Comparison of ENCODE assay signal across 18 cellular contexts in the genomic region with DNA sequence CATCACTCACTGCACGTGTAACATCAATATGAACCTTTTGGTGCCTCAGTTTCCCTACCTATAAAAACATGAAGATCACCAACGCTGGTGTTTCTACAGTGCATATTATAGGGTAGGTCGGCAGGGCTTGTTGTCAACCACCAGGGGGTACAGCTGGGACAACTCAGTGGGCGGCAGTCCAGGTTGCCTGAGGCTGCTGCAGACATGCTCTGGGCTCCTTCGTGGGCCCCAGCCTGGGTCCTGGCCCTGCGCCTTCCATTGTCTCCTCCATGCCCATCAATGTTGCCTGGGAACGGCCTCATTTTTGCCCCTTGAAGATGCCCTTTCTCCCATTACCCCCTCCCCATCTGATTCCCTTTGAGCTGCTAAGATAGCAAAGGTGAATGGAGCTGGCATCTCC.
A peak's percentile ranks its signal among the peaks of the same experiment; 100 is the strongest.
DNase-seq lines count a peak whose midpoint lies in the region; ATAC-seq and TF ChIP-seq lines count a peak whose summit lies in the region.
"Had no signal": no experiment of that assay in that cellular context is flagged by ENCODE, and none has a peak within 500 bp of the region (broad histone marks: within the 10 kb centered on the region; RNA-seq: fewer than 3 reads in every experiment).

No MANE protein-coding gene starts in this region.

- no peak overlapping the region for H2AFZ ChIP-seq in trophoblast cell (ENCODE audit: insufficient read depth, low read length, poor library complexity)

- peak overlapping the region; percentile 63 for H3K23ac ChIP-seq in trophoblast cell (ENCODE audit: low read length)

- no peaks in the 10 kb centered on the region for H3K79me1 ChIP-seq in trophoblast cell (ENCODE audit: low read length)

- H3K9me3 ChIP-seq in SJCRH30 (replicated peaks), result no peaks in the 10 kb centered on the region
- H3K9me3 ChIP-seq in trophoblast cell (ENCODE audit: insufficient read depth, low read depth, low read length), result peaks cover 2% of the 10 kb centered on the region
- H3K9me3 ChIP-seq: Peyer's patch, right atrium auricular region, suprapubic skin had no signal

- H2AK5ac ChIP-seq in trophoblast cell (ENCODE audit: low read length), result no peak overlapping the region

- H4K12ac ChIP-seq in trophoblast cell (ENCODE audit: low read depth, low read length), result no peak overlapping the region

- no peaks in the 10 kb centered on the region for H3K36me3 ChIP-seq in SJCRH30
- no peaks in the 10 kb centered on the region for H3K36me3 ChIP-seq in trophoblast cell (ENCODE audit: control insufficient read depth in 1 of 2, insufficient read depth in 2 of 2, low read length in 2 of 2)
- H3K36me3 ChIP-seq: Peyer's patch, right atrium auricular region, suprapubic skin had no signal

- DNase-seq in ELF-1 (ENCODE audit: low read depth, low spot score) (peak; percentile 24), SJCRH30 (peak; percentile 7), trophoblast cell (no peak), GM10266 (ENCODE audit: extremely low spot score) (no peak), COR-L47 (lab: John Stamatoyannopoulos, UW) (no peak)
- DNase-seq: activated CD8-positive, alpha-beta memory T cell treated with anti-CD3 and anti-CD28 coated beads, Interleukin-2, amount 10 ng/mL, durations not matched to agents 7 days and 5 days; activated naive CD4-positive, alpha-beta T cell; cortex of kidney; NCI-H1417 treated with DMSO at 0.1 percent for 48 hours; NCI-H510A treated with DMSO at 0.1 percent for 48 hours; stimulated activated CD4-positive, alpha-beta T cell treated with anti-CD3 and anti-CD28 coated beads, Interleukin-2, amount 100 ng/mL, for 24 hours had no signal

- no peak overlapping the region for H3K4ac ChIP-seq in trophoblast cell (ENCODE audit: low read depth, low read length)

- H3K79me2 ChIP-seq in trophoblast cell (ENCODE audit: control insufficient read depth, insufficient read depth, low read length, poor library complexity), result no peaks in the 10 kb centered on the region

- H3K14ac ChIP-seq in trophoblast cell (ENCODE audit: low read length), result no peak overlapping the region

- TF ChIP-seq CTCF in GM12875 (IDR thresholded peaks at IDR 0.05; ENCODE audit: borderline replicate concordance, insufficient read depth, low read depth, low read length) (peak; percentile 28; the same call in 1 of the 2 replicates), GM10266 (IDR thresholded peaks at IDR 0.05; ENCODE audit: control insufficient read depth, insufficient read depth, low read depth, missing control alignments) (no peak)

- no peaks in the 10 kb centered on the region for H3K4me1 ChIP-seq in SJCRH30
- no peaks in the 10 kb centered on the region for H3K4me1 ChIP-seq in trophoblast cell (ENCODE audit: control insufficient read depth in 1 of 2, insufficient read depth in 2 of 2, low read length in 2 of 2)
- H3K4me1 ChIP-seq: Peyer's patch, suprapubic skin had no signal

- no peak overlapping the region for H4K91ac ChIP-seq in trophoblast cell (ENCODE audit: low read depth, low read length)

- H3K4me3 ChIP-seq in GM12875 (ENCODE audit: low read depth, low read length) (no peak overlapping the region), SJCRH30 (no peak overlapping the region), trophoblast cell (ENCODE audit: low read depth, low read length) (no peak overlapping the region)
- H3K4me3 ChIP-seq: Peyer's patch, right atrium auricular region, suprapubic skin had no signal

- H3K9ac ChIP-seq in trophoblast cell (ENCODE audit: low read length), result no peak overlapping the region

- no peak overlapping the region for H2BK120ac ChIP-seq in trophoblast cell (ENCODE audit: insufficient read depth, low read length, poor library complexity)

- H3K27me3 ChIP-seq in SJCRH30 (no peaks in the 10 kb centered on the region), trophoblast cell (ENCODE audit: insufficient read depth, low read length) (no peaks in the 10 kb centered on the region)
- H3K27me3 ChIP-seq: Peyer's patch, right atrium auricular region had no signal

- H2BK12ac ChIP-seq in trophoblast cell (ENCODE audit: low read length), result no peak overlapping the region

- no peak overlapping the region for H2BK5ac ChIP-seq in trophoblast cell (ENCODE audit: low read depth, low read length, poor library complexity)

- H4K8ac ChIP-seq in trophoblast cell (ENCODE audit: low read depth, low read length), result no peak overlapping the region

- no peak overlapping the region for H3K4me2 ChIP-seq in trophoblast cell (ENCODE audit: low read length)

- no peak for ATAC-seq in GM21447 (IDR thresholded peaks at IDR 0.05; ENCODE audit: unreplicated experiment)
- ATAC-seq: activated CD8-positive, alpha-beta memory T cell treated with anti-CD3 and anti-CD28 coated beads, Interleukin-2, amount 10 ng/mL, durations not matched to agents 7 days and 5 days had no signal

- H3K18ac ChIP-seq in trophoblast cell (ENCODE audit: low read length), result no peak overlapping the region

- WGBS in trophoblast cell (ENCODE audit: extremely low coverage, insufficient coverage, insufficient read length), result no CpG with 5 or more reads among the region's 7 CpGs

- H3K27ac ChIP-seq in SJCRH30, result no peak overlapping the region
- no peak overlapping the region for H3K27ac ChIP-seq in trophoblast cell (ENCODE audit: low read depth, low read length)
- H3K27ac ChIP-seq: C4-2B, Peyer's patch, right atrium auricular region, suprapubic skin, VCaP had no signal

Comparison
In these comparisons a context has a peak if more than half of its experiments do, and no peak if none do; other contexts are left out.
1. DNase-seq: peak in ELF-1 (single experiment) and SJCRH30 (2 of 2); none in trophoblast cell (0 of 2), GM10266 (single experiment) and COR-L47 (single experiment).